In genomic region chr17:78883533-78884131, GRCh38 we compare ENCODE assay signal across 8 cellular contexts. TPM values are rescaled to one million over a fixed set of nuclear protein-coding genes. Genes with fewer than 3 reads are reported as not detected.
DNase-seq lines count a peak whose midpoint lies in the region; ATAC-seq and TF ChIP-seq lines count a peak whose summit lies in the region.

No MANE protein-coding gene starts in this region.

- peak overlapping the region; percentile 94 for H3K9ac ChIP-seq in mesenchymal stem cell (ENCODE audit: low read length)

- H3K27me3 ChIP-seq in mesenchymal stem cell (ENCODE audit: control insufficient read depth in 1 of 2, insufficient read depth in 1 of 2, low read length in 2 of 2) = no peaks in the 10 kb centered on the region
- no peaks in the 10 kb centered on the region for H3K27me3 ChIP-seq in testis

- H3K36me3 ChIP-seq in mesenchymal stem cell (ENCODE audit: control insufficient read depth in 1 of 2, insufficient read depth in 2 of 2, low read depth in 1 of 2, low read length in 2 of 2) = peaks cover 13 to 31% of the 10 kb centered on the region in 2 experiments
- no peaks in the 10 kb centered on the region for H3K36me3 ChIP-seq in testis (ENCODE audit: low read depth, missing control alignments)

- TF ChIP-seq CTCF in RWPE1 (conservative IDR thresholded peaks at IDR 0.05; ENCODE audit: low read depth) (no peak; the same call in 1 of the 2 replicates), testis (IDR thresholded peaks at IDR 0.05) (no peak)

- POLR2A ChIA-PET in RWPE1 (lab: Yijun Ruan, JAX; ENCODE audit: low non-redundant PET) = interaction anchor here (0.6 kb wide), 1 partner anchor 84 kb away, joined by 3 read pairs; no protein-coding TSS in a partner anchor

- H3K23ac ChIP-seq in mesenchymal stem cell (ENCODE audit: low read length in 2 of 2) = peak overlapping the region in 1 of 2 experiments; percentile 63

- H3K27me3 Mint-ChIP-seq in stimulated activated naive CD8-positive, alpha-beta T cell treated with anti-CD3 and anti-CD28 coated beads, Interleukin-15, amount 100 ng/mL, for 72 hours = no peaks in the 10 kb centered on the region

- H3K4me1 ChIP-seq in mesenchymal stem cell (ENCODE audit: control insufficient read depth, insufficient read depth, low read depth, low read length) (peaks cover 65% of the 10 kb centered on the region), testis (peaks cover 65% of the 10 kb centered on the region)

- peak overlapping the region; percentile 82 for H4K8ac ChIP-seq in mesenchymal stem cell (ENCODE audit: low read length)

- H2BK120ac ChIP-seq in mesenchymal stem cell (ENCODE audit: low read depth, low read length) = peak overlapping the region; percentile 98

- H2BK15ac ChIP-seq in mesenchymal stem cell (ENCODE audit: low read depth, poor library complexity, severe bottlenecking) = peak overlapping the region; percentile 98

- H3K4me3 ChIP-seq in mesenchymal stem cell (ENCODE audit: insufficient read depth in 1 of 2, low read depth in 1 of 2, low read length in 2 of 2) (peak overlapping the region; percentile 32 to 71), testis (no peak overlapping the region)

- DNase-seq in stimulated activated naive CD8-positive, alpha-beta T cell treated with anti-CD3 and anti-CD28 coated beads, Interleukin-15, amount 100 ng/mL, for 72 hours = no peak
- no peak for DNase-seq in stimulated activated naive CD8-positive, alpha-beta T cell treated with anti-CD3 and anti-CD28 coated beads, Interleukin-15, Interleukin-2, amounts not matched to agents 100 U/mL and 50 U/mL, for 24 hours
- peak; percentile 95 for DNase-seq in RWPE1 (ENCODE audit: low spot score)
- DNase-seq in epidermal melanocyte (ENCODE audit: insufficient read length, low spot score) = peak; percentile 97
- peak; percentile 98 for DNase-seq in mesenchymal stem cell
- DNase-seq in testis = peak; percentile 93

- H3K14ac ChIP-seq in mesenchymal stem cell (ENCODE audit: low read length in 2 of 2) = peak overlapping the region in 1 of 2 experiments; percentile 98

- H3K79me1 ChIP-seq in mesenchymal stem cell (replicated peaks; ENCODE audit: low read length, poor library complexity, severe bottlenecking) = peaks cover 43% of the 10 kb centered on the region

- intact Hi-C loops in testis (cut with DNase I; ENCODE audit: low total_unique reads) = loop anchor here (5.0 kb wide), 2 partner anchors 39 to 89 kb away; no protein-coding TSS in a partner anchor

- H4K91ac ChIP-seq in mesenchymal stem cell (ENCODE audit: low read length) = peak overlapping the region; percentile 100

- CTCF ChIA-PET in RWPE1 (lab: Yijun Ruan, JAX) = interaction anchor here (0.6 to 1.0 kb wide), 3 partner anchors 29 to 88 kb away, joined by 3 to 4 read pairs (median 3); no protein-coding TSS in a partner anchor

- H3K9me3 Mint-ChIP-seq in stimulated activated naive CD8-positive, alpha-beta T cell treated with anti-CD3 and anti-CD28 coated beads, Interleukin-15, amount 100 ng/mL, for 72 hours = no peaks in the 10 kb centered on the region

- peak overlapping the region; percentile 79 for H2BK5ac ChIP-seq in mesenchymal stem cell (ENCODE audit: low read depth, low read length, poor library complexity, severe bottlenecking)

- H2AK5ac ChIP-seq in mesenchymal stem cell (ENCODE audit: low read length, severe bottlenecking) = peak overlapping the region; percentile 58

- H3K27ac ChIP-seq in RWPE1 (peak overlapping the region; percentile 100), mesenchymal stem cell (ENCODE audit: low read length, poor library complexity, severe bottlenecking) (peak overlapping the region; percentile 94), testis (peak overlapping the region; percentile 92 to 93)

- peak overlapping the region in 1 of 2 donors; percentile 75 for H3K4me3 Mint-ChIP-seq in stimulated activated naive CD8-positive, alpha-beta T cell treated with anti-CD3 and anti-CD28 coated beads, Interleukin-15, amount 100 ng/mL, for 72 hours

- H3K9me3 ChIP-seq in mesenchymal stem cell (ENCODE audit: control insufficient read depth, low read length) (no peaks in the 10 kb centered on the region), testis (no peaks in the 10 kb centered on the region)

- no peak for TF ChIP-seq POLR2A in testis (IDR thresholded peaks at IDR 0.05)

- WGBS in mesenchymal stem cell = 3% methylated on average over 24 of the region's 24 CpGs
- WGBS in testis, 2 donors = 27 to 45% methylated on average over 17 to 24 of the region's 24 CpGs

- H3K18ac ChIP-seq in mesenchymal stem cell (ENCODE audit: low read depth in 1 of 2, low read length in 2 of 2) = peak overlapping the region; percentile 94 to 99

- ATAC-seq in stimulated activated naive CD8-positive, alpha-beta T cell treated with anti-CD3 and anti-CD28 coated beads, Interleukin-15, amount 100 ng/mL, for 72 hours = peak; percentile 41
- no peak for ATAC-seq in stimulated activated naive CD8-positive, alpha-beta T cell treated with anti-CD3 and anti-CD28 coated beads, Interleukin-15, Interleukin-2, amounts not matched to agents 100 U/mL and 50 U/mL, for 24 hours
- ATAC-seq in HG03159 (IDR thresholded peaks at IDR 0.05; ENCODE audit: unreplicated experiment) = no peak
- no peak for ATAC-seq in HG03280 (IDR thresholded peaks at IDR 0.05; ENCODE audit: unreplicated experiment)

- H2BK12ac ChIP-seq in mesenchymal stem cell (ENCODE audit: low read length in 2 of 2) = peak overlapping the region; percentile 71 to 98

- peaks cover 49% of the 10 kb centered on the region for H3K4me1 Mint-ChIP-seq in stimulated activated naive CD8-positive, alpha-beta T cell treated with anti-CD3 and anti-CD28 coated beads, Interleukin-15, amount 100 ng/mL, for 72 hours

- peak overlapping the region; percentile 43 for H3K4me2 ChIP-seq in mesenchymal stem cell (ENCODE audit: low read length, poor library complexity, severe bottlenecking)

- H2AFZ ChIP-seq in mesenchymal stem cell (ENCODE audit: low read depth, low read length) = no peak overlapping the region

- peak overlapping the region; percentile 98 to 99 for H3K4ac ChIP-seq in mesenchymal stem cell (ENCODE audit: low read depth in 1 of 2, low read length in 2 of 2)

- peak overlapping the region in 1 of 2 donors; percentile 42 for H3K27ac Mint-ChIP-seq in stimulated activated naive CD8-positive, alpha-beta T cell treated with anti-CD3 and anti-CD28 coated beads, Interleukin-15, amount 100 ng/mL, for 72 hours

RNA-seq across cellular contexts. Expression of gene CEP295NL, which starts 19.4 kb away (rescaled TPM):
- 0.04 TPM for polyA plus RNA-seq in mesenchymal stem cell (2013, experiment 1 of 2)
- 0.05 TPM for polyA plus RNA-seq in mesenchymal stem cell (2013, experiment 2 of 2)
- total RNA-seq in testis = 10 to 100 TPM; 32.3 to 77.1 TPM
- polyA plus RNA-seq in testis (ENCODE audit: insufficient read depth, low read depth, low replicate concordance) = 100 TPM

RNA-seq across cellular contexts. Expression of gene TIMP2, which starts 41.6 kb away (rescaled TPM):
- polyA plus RNA-seq in mesenchymal stem cell (2013, experiment 1 of 2) = 391 TPM
- 397 TPM for polyA plus RNA-seq in mesenchymal stem cell (2013, experiment 2 of 2)
- 100 to 1,000 TPM; 262 to 482 TPM for total RNA-seq in testis
- polyA plus RNA-seq in testis (ENCODE audit: insufficient read depth, low read depth, low replicate concordance) = 465 TPM

RNA-seq across cellular contexts. Expression of gene USP36, which starts 43.0 kb away (rescaled TPM):
- 31.5 TPM for polyA plus RNA-seq in mesenchymal stem cell (2013, experiment 1 of 2)
- polyA plus RNA-seq in mesenchymal stem cell (2013, experiment 2 of 2) = 30.8 TPM
- 10 to 100 TPM; 77.5 to 79.8 TPM for total RNA-seq in testis
- polyA plus RNA-seq in testis (ENCODE audit: insufficient read depth, low read depth, low replicate concordance) = 32.8 TPM

Comparison
In these comparisons a context has a peak if more than half of its experiments do, and no peak if none do; other contexts are left out.
1. DNase-seq: peak in RWPE1 (single experiment), epidermal melanocyte (single experiment), mesenchymal stem cell (single experiment) and testis (single experiment); none in stimulated activated naive CD8-positive, alpha-beta T cell treated with anti-CD3 and anti-CD28 coated beads, Interleukin-15, amount 100 ng/mL, for 72 hours (0 of 2) and stimulated activated naive CD8-positive, alpha-beta T cell treated with anti-CD3 and anti-CD28 coated beads, Interleukin-15, Interleukin-2, amounts not matched to agents 100 U/mL and 50 U/mL, for 24 hours (single experiment).
2. H3K4me3 ChIP-seq: peak in mesenchymal stem cell (2 of 2); none in testis (0 of 2).
3. Peak in every context shown above with its lines, with median percentiles within 50 percentile points of each other: H3K27ac ChIP-seq.